8 cellular contexts compared by ENCODE assay signal in genomic region chr14:34714320-34715107, GRCh38. TPM values are rescaled to one million over a fixed set of nuclear protein-coding genes. Genes with fewer than 3 reads are reported as not detected.
DNase-seq lines count a peak whose midpoint lies in the region; ATAC-seq, FAIRE-seq and TF ChIP-seq lines count a peak whose summit lies in the region.

TSS of gene CFL2 (minus strand) at chr14:34714593. CDS start at chr14:34714540, 53 bp downstream.

- peaks cover 7 to 8% of the 10 kb centered on the region in 2 donors for H3K36me3 ChIP-seq in ascending aorta

- in situ Hi-C loops in GM13977 (cut with MboI; ENCODE audit: low pct_unique_long_range_greater_than_20kb, low sequenced_read_pairs, unreplicated experiment), result no loop called here

- FAIRE-seq in urothelium cell line (lab: Jason Lieb, UNC), result peak; percentile 74

- H3K9me3 ChIP-seq in ascending aorta (no peaks in the 10 kb centered on the region), right cardiac atrium (ENCODE audit: control insufficient read depth, low read length) (no peaks in the 10 kb centered on the region)

- TF ChIP-seq CTCF in GM13977 (IDR thresholded peaks at IDR 0.05; ENCODE audit: extremely low read depth, insufficient read depth, missing control alignments), result no peak
- TF ChIP-seq CTCF in ascending aorta (IDR thresholded peaks at IDR 0.05), result no peak

- H3K27me3 ChIP-seq in ascending aorta (no peaks in the 10 kb centered on the region), right cardiac atrium (ENCODE audit: control insufficient read depth, insufficient read depth) (no peaks in the 10 kb centered on the region)

- intact Hi-C loops in ascending aorta (cut with DNase I), result loop anchor here (1.0 to 10.0 kb wide), 9 partner anchors 9 to 690 kb away; partner anchors contain the start of genes EAPP, FAM177A1, NFKBIA and PPP2R3C
- intact Hi-C loops in right cardiac atrium (cut with DNase I), result no loop called here

- WGBS in right cardiac atrium, result under 1% methylated on average over 75 of the region's 75 CpGs

- ATAC-seq in HG02763 (IDR thresholded peaks at IDR 0.05; ENCODE audit: unreplicated experiment) (peak; percentile 92), right cardiac atrium (peak; percentile 98 to 99)

- peak within 1 kb of the TSS; percentile 75 to 85 for H3K4me3 ChIP-seq in ascending aorta
- H3K4me3 ChIP-seq in right cardiac atrium (ENCODE audit: low read length), result peak within 1 kb of the TSS; percentile 96

- H3K4me1 ChIP-seq in ascending aorta (peaks cover 0 to 23% of the 10 kb centered on the region in 2 donors), right cardiac atrium (ENCODE audit: control insufficient read depth, insufficient read depth, low read length) (no peaks in the 10 kb centered on the region)

- H3K27ac ChIP-seq in ascending aorta, result peak within 1 kb of the TSS; percentile 88 to 99
- peak within 1 kb of the TSS; percentile 94 for H3K27ac ChIP-seq in right cardiac atrium (ENCODE audit: low read length)

- DNase-seq in GM13977 (ENCODE audit: low spot score) (peak; percentile 94), NCI-H146 (lab: John Stamatoyannopoulos, UW) (peak; percentile 84), T-helper 2 cell (peak; percentile 51 to 84 (median 74)), ascending aorta (ENCODE audit: low spot score in 2 of 2) (peak; percentile 55 to 91), right cardiac atrium (peak; percentile 85 to 96 (median 94)), putamen (ENCODE audit: low spot score) (peak; percentile 95), urothelium cell line (ENCODE audit: low spot score) (peak; percentile 95)

RNA-seq across cellular contexts. Expression of gene CFL2, which starts in this region (rescaled TPM):
- total RNA-seq in ascending aorta (49.0 TPM), right cardiac atrium (100 to 1,000 TPM; 313 to 329 (median 320) TPM)
- polyA plus RNA-seq in right cardiac atrium, result 326 TPM

Comparison
In these comparisons a context has a peak if more than half of its experiments do, and no peak if none do; other contexts are left out.
1. Peak in every context shown above with its lines: DNase-seq, ATAC-seq, H3K4me3 ChIP-seq and H3K27ac ChIP-seq.